27 cellular contexts compared by ENCODE assay signal in the genomic region with DNA sequence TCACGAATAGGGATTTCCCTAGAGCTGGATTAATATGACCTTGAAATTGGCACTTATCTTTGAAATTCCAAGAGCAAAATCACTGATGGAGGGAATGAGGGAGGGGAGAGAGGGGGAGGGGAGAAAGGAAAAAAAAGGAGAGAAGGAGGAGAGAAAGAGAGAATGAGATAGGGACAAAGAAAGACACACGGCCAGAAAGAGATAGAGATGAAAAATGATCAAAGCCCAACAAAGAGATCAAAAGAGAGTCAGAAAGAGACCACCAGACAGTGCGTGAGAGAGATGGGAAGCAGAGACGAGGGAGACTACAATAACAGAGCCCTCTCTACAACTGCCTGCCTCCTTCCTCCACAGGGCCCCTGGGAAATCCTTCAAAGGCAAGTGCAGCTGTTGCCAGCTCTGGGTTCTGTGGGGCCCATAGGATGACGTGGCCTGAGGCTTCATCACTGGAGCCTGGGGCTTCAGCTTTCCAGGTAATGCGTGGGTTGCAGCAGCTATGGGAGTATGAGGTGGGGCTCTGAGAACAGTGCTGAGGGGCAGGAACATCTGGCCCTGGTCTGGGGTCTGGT. TPM values are rescaled to one million over a fixed set of nuclear protein-coding genes. Genes with fewer than 3 reads are reported as not detected.
DNase-seq lines count a peak whose midpoint lies in the region; ATAC-seq and TF ChIP-seq lines count a peak whose summit lies in the region.
"Had no signal": no experiment of that assay in that cellular context is flagged by ENCODE, and none has a peak within 500 bp of the region (broad histone marks: within the 10 kb centered on the region; RNA-seq: fewer than 3 reads in every experiment).

No MANE protein-coding gene starts in this region.

- peak; percentile 31 for ATAC-seq in stimulated activated effector memory CD8-positive, alpha-beta T cell treated with anti-CD3 and anti-CD28 coated beads, Interleukin-12 subunit alpha, Interleukin-12 subunit beta, amount 100 ng/mL, for 72 hours
- ATAC-seq in GM21360 (IDR thresholded peaks at IDR 0.05; ENCODE audit: unreplicated experiment), result no peak
- ATAC-seq: heart right ventricle; left cardiac atrium; naive thymus-derived CD4-positive, alpha-beta T cell; Right ventricle myocardium inferior had no signal

- no peaks in the 10 kb centered on the region for H3K36me3 ChIP-seq in WERI-Rb-1
- H3K36me3 ChIP-seq: heart right ventricle, ovary, right atrium auricular region had no signal

- peaks cover 2% of the 10 kb centered on the region for H3K9me3 ChIP-seq in WERI-Rb-1 (ENCODE audit: severe bottlenecking)
- H3K9me3 ChIP-seq: heart right ventricle, ovary, right atrium auricular region, testis had no signal

- H3K9me3 Mint-ChIP-seq in stimulated activated effector memory CD8-positive, alpha-beta T cell treated with anti-CD3 and anti-CD28 coated beads, Interleukin-12 subunit alpha, Interleukin-12 subunit beta, amount 100 ng/mL, for 72 hours, result no peaks in the 10 kb centered on the region
- H3K9me3 Mint-ChIP-seq: activated T-helper 1 cell treated with anti-CD3 and anti-CD28 coated beads, Interleukin-12 subunit alpha, Interleukin-12 subunit beta, Interleukin-2, Interleukin-4 antibody, amounts not matched to agents 30 ng/mL and 10 ng/mL and 1 ng/mL, durations not matched to agents 14 hours and 24 hours and 36 hours; CD4-positive, alpha-beta T cell; HFFc6 had no signal

- peak overlapping the region; percentile 70 for H3K27ac ChIP-seq in WERI-Rb-1
- H3K27ac ChIP-seq: heart right ventricle, KMS-11, ovary, right atrium auricular region, testis had no signal

- DNase-seq in stimulated activated CD4-positive, alpha-beta T cell treated with anti-CD3 and anti-CD28 coated beads, Interleukin-15, amount 100 ng/mL, for 24 hours, result peak; percentile 14
- DNase-seq in stimulated activated CD4-positive, alpha-beta T cell treated with anti-CD3 and anti-CD28 coated beads, Interleukin-4, amount 100 ng/mL, for 4 hours, result no peak
- DNase-seq in LHCN-M2 (ENCODE audit: low read depth) (peak; percentile 63), WERI-Rb-1 (no peak), NCI-H526 (lab: John Stamatoyannopoulos, UW) (no peak)
- DNase-seq in stimulated activated effector memory CD8-positive, alpha-beta T cell treated with anti-CD3 and anti-CD28 coated beads, Interleukin-12 subunit alpha, Interleukin-12 subunit beta, amount 100 ng/mL, for 72 hours (ENCODE audit: low spot score in 2 of 2), result no peak
- DNase-seq in stimulated activated naive CD4-positive, alpha-beta T cell (lab: John Stamatoyannopoulos, UW), result no peak
- DNase-seq: activated CD4-positive, CD25-positive, alpha-beta regulatory T cell treated with anti-CD3 and anti-CD28 coated beads, Interleukin-2, amount 50 U/mL, for 72 hours; activated naive CD4-positive, alpha-beta T cell treated with anti-CD3 and anti-CD28 coated beads, Interleukin-2, amount 50 U/mL, for 16 hours; aorta; caudate nucleus; CD4-positive, alpha-beta T cell; dermis blood vessel endothelial cell; heart right ventricle; HFFc6; left cardiac atrium; mesenchymal stem cell; naive thymus-derived CD4-positive, alpha-beta T cell; NCI-H774; OCI-M1; ovary; testis had no signal

- H3K36me3 Mint-ChIP-seq in stimulated activated effector memory CD8-positive, alpha-beta T cell treated with anti-CD3 and anti-CD28 coated beads, Interleukin-12 subunit alpha, Interleukin-12 subunit beta, amount 100 ng/mL, for 72 hours, result no peaks in the 10 kb centered on the region
- H3K36me3 Mint-ChIP-seq: naive thymus-derived CD4-positive, alpha-beta T cell had no signal

- H3K4me3 Mint-ChIP-seq in stimulated activated effector memory CD8-positive, alpha-beta T cell treated with anti-CD3 and anti-CD28 coated beads, Interleukin-12 subunit alpha, Interleukin-12 subunit beta, amount 100 ng/mL, for 72 hours, result no peak overlapping the region
- H3K4me3 Mint-ChIP-seq: activated T-helper 1 cell treated with anti-CD3 and anti-CD28 coated beads, Interleukin-12 subunit alpha, Interleukin-12 subunit beta, Interleukin-2, Interleukin-4 antibody, amounts not matched to agents 30 ng/mL and 10 ng/mL and 1 ng/mL, durations not matched to agents 14 hours and 24 hours and 36 hours; CD4-positive, alpha-beta T cell; HFFc6; naive thymus-derived CD4-positive, alpha-beta T cell had no signal

- H3K27me3 ChIP-seq in WERI-Rb-1 (ENCODE audit: insufficient read depth, low read depth, severe bottlenecking), result no peaks in the 10 kb centered on the region
- H3K27me3 ChIP-seq: ovary, right atrium auricular region, testis had no signal

- no peak for TF ChIP-seq CTCF in WERI-Rb-1 (IDR thresholded peaks at IDR 0.05; ENCODE audit: low read depth, low read length)

- H3K4me3 ChIP-seq in WERI-Rb-1 (ENCODE audit: low read depth, low read length), result no peak overlapping the region
- H3K4me3 ChIP-seq: heart right ventricle, ovary, right atrium auricular region, testis had no signal

- H3K4me1 Mint-ChIP-seq in stimulated activated effector memory CD8-positive, alpha-beta T cell treated with anti-CD3 and anti-CD28 coated beads, Interleukin-12 subunit alpha, Interleukin-12 subunit beta, amount 100 ng/mL, for 72 hours, result no peaks in the 10 kb centered on the region
- H3K4me1 Mint-ChIP-seq: naive thymus-derived CD4-positive, alpha-beta T cell had no signal

- H3K27ac Mint-ChIP-seq in stimulated activated effector memory CD8-positive, alpha-beta T cell treated with anti-CD3 and anti-CD28 coated beads, Interleukin-12 subunit alpha, Interleukin-12 subunit beta, amount 100 ng/mL, for 72 hours, result no peak overlapping the region
- H3K27ac Mint-ChIP-seq: activated T-helper 1 cell treated with anti-CD3 and anti-CD28 coated beads, Interleukin-12 subunit alpha, Interleukin-12 subunit beta, Interleukin-2, Interleukin-4 antibody, amounts not matched to agents 30 ng/mL and 10 ng/mL and 1 ng/mL, durations not matched to agents 14 hours and 24 hours and 36 hours; CD4-positive, alpha-beta T cell; HFFc6; naive thymus-derived CD4-positive, alpha-beta T cell had no signal

RNA-seq across cellular contexts. Expression of a gene that starts 58.3 kb away (rescaled TPM):
- total RNA-seq in LHCN-M2 (2014; rRNA removed), result 27.1 and 33.2 TPM in 2 replicates
- polyA plus RNA-seq in LHCN-M2 (2012), result 17.6 TPM

Comparison
In these comparisons a context has a peak if more than half of its experiments do, and no peak if none do; other contexts are left out.
1. DNase-seq: peak in stimulated activated CD4-positive, alpha-beta T cell treated with anti-CD3 and anti-CD28 coated beads, Interleukin-15, amount 100 ng/mL, for 24 hours (single experiment) and LHCN-M2 (single experiment); none in stimulated activated CD4-positive, alpha-beta T cell treated with anti-CD3 and anti-CD28 coated beads, Interleukin-4, amount 100 ng/mL, for 4 hours (0 of 2), WERI-Rb-1 (single experiment), stimulated activated effector memory CD8-positive, alpha-beta T cell treated with anti-CD3 and anti-CD28 coated beads, Interleukin-12 subunit alpha, Interleukin-12 subunit beta, amount 100 ng/mL, for 72 hours (0 of 2), NCI-H526 (0 of 2) and stimulated activated naive CD4-positive, alpha-beta T cell (0 of 6).